ENCODE assay signal across 1 cellular context in the genomic region with DNA sequence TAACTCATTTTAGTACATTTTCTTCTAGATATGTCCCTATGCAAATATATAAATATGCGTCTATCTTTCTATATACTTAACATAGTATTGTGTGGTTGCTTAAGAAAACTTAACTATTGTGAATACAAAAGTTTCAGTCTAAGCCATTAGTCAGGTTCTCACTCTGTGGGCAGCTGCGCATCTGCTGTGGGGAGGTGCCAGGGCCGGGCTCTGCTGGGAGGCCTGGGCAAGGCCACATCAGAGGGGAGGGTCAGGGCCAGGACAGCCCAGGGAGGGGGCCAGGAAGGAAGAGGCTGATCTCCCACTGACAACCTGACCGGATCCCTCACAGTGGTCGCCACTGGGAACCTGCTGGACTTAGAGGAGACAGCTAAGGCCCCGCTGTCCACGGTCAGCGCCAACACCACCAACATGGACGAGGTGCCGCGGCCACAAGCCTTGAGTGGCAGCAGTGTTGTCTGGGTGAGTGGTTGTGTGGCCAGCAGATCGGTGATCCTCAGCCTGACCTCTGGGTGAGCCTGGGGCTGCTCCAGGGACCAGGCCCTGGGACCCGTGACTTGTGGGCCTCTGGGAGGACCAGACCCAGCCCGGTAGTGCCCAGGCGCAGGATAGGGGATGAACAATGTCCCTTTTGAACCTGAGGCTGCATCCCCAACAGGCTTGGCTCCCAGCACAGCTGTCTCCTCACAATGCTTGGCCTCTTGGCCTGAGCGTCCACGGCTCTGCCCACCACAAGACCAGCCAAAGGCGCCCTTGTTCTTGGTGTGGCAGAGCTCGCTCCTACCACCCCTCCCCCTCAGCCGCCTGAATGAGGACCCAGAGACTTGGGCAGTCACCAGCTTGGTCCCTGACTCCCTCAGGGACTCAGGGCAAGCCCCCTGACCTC.
TF ChIP-seq lines count a peak whose summit lies in the region.

No MANE protein-coding gene starts in this region.

TF ChIP-seq in IMR-90, 13 proteins besides CTCF, POLR2A, EP300 and RAD21:
- no peak for TF ChIP-seq MAFK (IDR thresholded peaks at IDR 0.05; ENCODE audit: low read depth, low read length)
- no peak for TF ChIP-seq BHLHE40 (IDR thresholded peaks at IDR 0.05; ENCODE audit: low read depth, low read length)
- no peak for TF ChIP-seq CHD1 (IDR thresholded peaks at IDR 0.05; ENCODE audit: low read depth, low read length)
- no peak for TF ChIP-seq NFE2L2 (IDR thresholded peaks at IDR 0.05; ENCODE audit: low read depth, low read length)
- TF ChIP-seq MXI1 (IDR thresholded peaks at IDR 0.05; ENCODE audit: borderline replicate concordance, low read depth, low read length) = no peak
- TF ChIP-seq RCOR1 (IDR thresholded peaks at IDR 0.05; ENCODE audit: insufficient replicate concordance, low read length) = no peak
- TF ChIP-seq CEBPB (IDR thresholded peaks at IDR 0.05; ENCODE audit: low read depth, low read length) = no peak
- no peak for TF ChIP-seq FOS (IDR thresholded peaks at IDR 0.05; ENCODE audit: low read depth, low read length)
- TF ChIP-seq RFX5 (IDR thresholded peaks at IDR 0.05; ENCODE audit: low read depth, low read length) = no peak
- TF ChIP-seq MAZ (IDR thresholded peaks at IDR 0.05; ENCODE audit: borderline replicate concordance, low read depth, low read length) = no peak
- TF ChIP-seq, protein P1, sequence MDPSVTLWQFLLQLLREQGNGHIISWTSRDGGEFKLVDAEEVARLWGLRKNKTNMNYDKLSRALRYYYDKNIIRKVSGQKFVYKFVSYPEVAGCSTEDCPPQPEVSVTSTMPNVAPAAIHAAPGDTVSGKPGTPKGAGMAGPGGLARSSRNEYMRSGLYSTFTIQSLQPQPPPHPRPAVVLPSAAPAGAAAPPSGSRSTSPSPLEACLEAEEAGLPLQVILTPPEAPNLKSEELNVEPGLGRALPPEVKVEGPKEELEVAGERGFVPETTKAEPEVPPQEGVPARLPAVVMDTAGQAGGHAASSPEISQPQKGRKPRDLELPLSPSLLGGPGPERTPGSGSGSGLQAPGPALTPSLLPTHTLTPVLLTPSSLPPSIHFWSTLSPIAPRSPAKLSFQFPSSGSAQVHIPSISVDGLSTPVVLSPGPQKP (IDR thresholded peaks at IDR 0.05; ENCODE audit: borderline replicate concordance, low read depth, low read length) = no peak
- TF ChIP-seq, protein P2, sequence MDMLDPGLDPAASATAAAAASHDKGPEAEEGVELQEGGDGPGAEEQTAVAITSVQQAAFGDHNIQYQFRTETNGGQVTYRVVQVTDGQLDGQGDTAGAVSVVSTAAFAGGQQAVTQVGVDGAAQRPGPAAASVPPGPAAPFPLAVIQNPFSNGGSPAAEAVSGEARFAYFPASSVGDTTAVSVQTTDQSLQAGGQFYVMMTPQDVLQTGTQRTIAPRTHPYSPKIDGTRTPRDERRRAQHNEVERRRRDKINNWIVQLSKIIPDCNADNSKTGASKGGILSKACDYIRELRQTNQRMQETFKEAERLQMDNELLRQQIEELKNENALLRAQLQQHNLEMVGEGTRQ (IDR thresholded peaks at IDR 0.05; ENCODE audit: low read depth, low read length) = no peak
- TF ChIP-seq SMC3 (IDR thresholded peaks at IDR 0.05; ENCODE audit: low read depth, low read length) = no peak
